In genomic region chr2:127453392-127454171, GRCh38 we compare ENCODE assay signal across 10 cellular contexts. TPM values are rescaled to one million over a fixed set of nuclear protein-coding genes. Genes with fewer than 3 reads are reported as not detected.
DNase-seq lines count a peak whose midpoint lies in the region; ATAC-seq and TF ChIP-seq lines count a peak whose summit lies in the region.
"Had no signal": no experiment of that assay in that cellular context is flagged by ENCODE, and none has a peak within 500 bp of the region (broad histone marks: within the 10 kb centered on the region; RNA-seq: fewer than 3 reads in every experiment).

No MANE protein-coding gene starts in this region.

- H3K36me3 ChIP-seq in BJ (ENCODE audit: control insufficient read depth, insufficient read depth, low read length) (no peaks in the 10 kb centered on the region), GM23338 (ENCODE audit: insufficient read depth) (no peaks in the 10 kb centered on the region), vagina (no peaks in the 10 kb centered on the region)

- no peaks in the 10 kb centered on the region for H3K36me3 Mint-ChIP-seq in GM23338 (ENCODE audit: low read depth)

- peaks cover 5% of the 10 kb centered on the region for H3K27me3 Mint-ChIP-seq in GM23338 (ENCODE audit: insufficient read depth, low read depth, poor library complexity)
- H3K27me3 Mint-ChIP-seq: T-cell had no signal

- H3K27ac Mint-ChIP-seq in GM23338, result peak overlapping the region; percentile 30; the same call in 1 of the 2 replicates
- H3K27ac Mint-ChIP-seq: T-cell had no signal

- CTCF ChIA-PET in BJ (lab: Yijun Ruan, JAX), result interaction anchor here (0.7 to 1.8 kb wide), 3 partner anchors 108 to 129 kb away, joined by 3 to 8 read pairs (median 3); no protein-coding TSS in a partner anchor

- POLR2A ChIA-PET in BJ (lab: Charles Lee), result no interaction called here

- H3K4me2 ChIP-seq in GM23338, result no peak overlapping the region

- ATAC-seq in GM23338, result peak; percentile 48
- ATAC-seq in HG03196 (IDR thresholded peaks at IDR 0.05; ENCODE audit: unreplicated experiment), result no peak
- no peak for ATAC-seq in GM19397 (IDR thresholded peaks at IDR 0.05; ENCODE audit: unreplicated experiment)
- ATAC-seq: T-cell had no signal

- no peaks in the 10 kb centered on the region for H3K9me2 ChIP-seq in GM23338 (ENCODE audit: insufficient read depth)

- DNase-seq in BJ (ENCODE audit: low read depth) (no peak), GM23338 (ENCODE audit: low spot score) (peak; percentile 51), SHP77 treated with DMSO at 0.1 percent for 48 hours (lab: John Stamatoyannopoulos, UW) (peak; percentile 29), iPS-NIHi7 (ENCODE audit: extremely low spot score) (peak; percentile 74), NCI-H2171 (lab: John Stamatoyannopoulos, UW) (no peak), vagina (ENCODE audit: extremely low spot score in 2 of 2) (no peak)
- DNase-seq: T-cell had no signal

- H3K4me3 ChIP-seq in BJ (ENCODE audit: low read depth, low read length), result no peak overlapping the region
- no peak overlapping the region for H3K4me3 ChIP-seq in GM23338
- H3K4me3 ChIP-seq in vagina, result no peak overlapping the region

- no peak overlapping the region for H3K27ac ChIP-seq in GM23338 (ENCODE audit: low read depth)
- H3K27ac ChIP-seq in vagina, result no peak overlapping the region

- H2AFZ ChIP-seq in GM23338, result no peak overlapping the region

- H3K4me1 Mint-ChIP-seq in GM23338, result peaks cover 42% of the 10 kb centered on the region

- H3K79me2 ChIP-seq in GM23338 (replicated peaks; ENCODE audit: insufficient read depth), result no peaks in the 10 kb centered on the region

- H3K27me3 ChIP-seq in BJ (ENCODE audit: control insufficient read depth, insufficient read depth, low read length), result no peaks in the 10 kb centered on the region
- H3K27me3 ChIP-seq in GM23338 (ENCODE audit: insufficient read depth), result no peaks in the 10 kb centered on the region
- no peaks in the 10 kb centered on the region for H3K27me3 ChIP-seq in vagina

- no peaks in the 10 kb centered on the region for H4K20me1 ChIP-seq in GM23338 (replicated peaks; ENCODE audit: insufficient read depth)

- no peaks in the 10 kb centered on the region for H3K9me3 ChIP-seq in vagina

- intact Hi-C loops in vagina (cut with DNase I), result no loop called here

- peaks cover 7% of the 10 kb centered on the region; the same call in 1 of the 2 replicates for H3F3A ChIP-seq in GM23338 (replicated peaks; ENCODE audit: low read depth)

- TF ChIP-seq POLR2A in vagina (IDR thresholded peaks at IDR 0.05), result no peak

- no peaks in the 10 kb centered on the region for H3K9me3 Mint-ChIP-seq in GM23338
- H3K9me3 Mint-ChIP-seq: T-cell had no signal

- peaks cover 33% of the 10 kb centered on the region for H3K4me1 ChIP-seq in GM23338 (ENCODE audit: insufficient read depth)
- H3K4me1 ChIP-seq in vagina, result no peaks in the 10 kb centered on the region

- H3K4me3 Mint-ChIP-seq in GM23338, result no peak overlapping the region
- H3K4me3 Mint-ChIP-seq: T-cell had no signal

- peak; percentile 16; the same call in 1 of the 2 replicates for TF ChIP-seq CTCF in BJ (IDR thresholded peaks at IDR 0.05; ENCODE audit: insufficient read depth, low read depth, low read length)
- peak; percentile 49 to 76 for TF ChIP-seq CTCF in GM23338 (conservative IDR thresholded peaks at IDR 0.05; ENCODE audit: low read depth in 2 of 2)
- TF ChIP-seq CTCF in vagina (IDR thresholded peaks at IDR 0.05), result no peak

TF ChIP-seq in GM23338, 12 proteins besides CTCF, POLR2A, EP300 and RAD21:
- TF ChIP-seq, protein P1, sequence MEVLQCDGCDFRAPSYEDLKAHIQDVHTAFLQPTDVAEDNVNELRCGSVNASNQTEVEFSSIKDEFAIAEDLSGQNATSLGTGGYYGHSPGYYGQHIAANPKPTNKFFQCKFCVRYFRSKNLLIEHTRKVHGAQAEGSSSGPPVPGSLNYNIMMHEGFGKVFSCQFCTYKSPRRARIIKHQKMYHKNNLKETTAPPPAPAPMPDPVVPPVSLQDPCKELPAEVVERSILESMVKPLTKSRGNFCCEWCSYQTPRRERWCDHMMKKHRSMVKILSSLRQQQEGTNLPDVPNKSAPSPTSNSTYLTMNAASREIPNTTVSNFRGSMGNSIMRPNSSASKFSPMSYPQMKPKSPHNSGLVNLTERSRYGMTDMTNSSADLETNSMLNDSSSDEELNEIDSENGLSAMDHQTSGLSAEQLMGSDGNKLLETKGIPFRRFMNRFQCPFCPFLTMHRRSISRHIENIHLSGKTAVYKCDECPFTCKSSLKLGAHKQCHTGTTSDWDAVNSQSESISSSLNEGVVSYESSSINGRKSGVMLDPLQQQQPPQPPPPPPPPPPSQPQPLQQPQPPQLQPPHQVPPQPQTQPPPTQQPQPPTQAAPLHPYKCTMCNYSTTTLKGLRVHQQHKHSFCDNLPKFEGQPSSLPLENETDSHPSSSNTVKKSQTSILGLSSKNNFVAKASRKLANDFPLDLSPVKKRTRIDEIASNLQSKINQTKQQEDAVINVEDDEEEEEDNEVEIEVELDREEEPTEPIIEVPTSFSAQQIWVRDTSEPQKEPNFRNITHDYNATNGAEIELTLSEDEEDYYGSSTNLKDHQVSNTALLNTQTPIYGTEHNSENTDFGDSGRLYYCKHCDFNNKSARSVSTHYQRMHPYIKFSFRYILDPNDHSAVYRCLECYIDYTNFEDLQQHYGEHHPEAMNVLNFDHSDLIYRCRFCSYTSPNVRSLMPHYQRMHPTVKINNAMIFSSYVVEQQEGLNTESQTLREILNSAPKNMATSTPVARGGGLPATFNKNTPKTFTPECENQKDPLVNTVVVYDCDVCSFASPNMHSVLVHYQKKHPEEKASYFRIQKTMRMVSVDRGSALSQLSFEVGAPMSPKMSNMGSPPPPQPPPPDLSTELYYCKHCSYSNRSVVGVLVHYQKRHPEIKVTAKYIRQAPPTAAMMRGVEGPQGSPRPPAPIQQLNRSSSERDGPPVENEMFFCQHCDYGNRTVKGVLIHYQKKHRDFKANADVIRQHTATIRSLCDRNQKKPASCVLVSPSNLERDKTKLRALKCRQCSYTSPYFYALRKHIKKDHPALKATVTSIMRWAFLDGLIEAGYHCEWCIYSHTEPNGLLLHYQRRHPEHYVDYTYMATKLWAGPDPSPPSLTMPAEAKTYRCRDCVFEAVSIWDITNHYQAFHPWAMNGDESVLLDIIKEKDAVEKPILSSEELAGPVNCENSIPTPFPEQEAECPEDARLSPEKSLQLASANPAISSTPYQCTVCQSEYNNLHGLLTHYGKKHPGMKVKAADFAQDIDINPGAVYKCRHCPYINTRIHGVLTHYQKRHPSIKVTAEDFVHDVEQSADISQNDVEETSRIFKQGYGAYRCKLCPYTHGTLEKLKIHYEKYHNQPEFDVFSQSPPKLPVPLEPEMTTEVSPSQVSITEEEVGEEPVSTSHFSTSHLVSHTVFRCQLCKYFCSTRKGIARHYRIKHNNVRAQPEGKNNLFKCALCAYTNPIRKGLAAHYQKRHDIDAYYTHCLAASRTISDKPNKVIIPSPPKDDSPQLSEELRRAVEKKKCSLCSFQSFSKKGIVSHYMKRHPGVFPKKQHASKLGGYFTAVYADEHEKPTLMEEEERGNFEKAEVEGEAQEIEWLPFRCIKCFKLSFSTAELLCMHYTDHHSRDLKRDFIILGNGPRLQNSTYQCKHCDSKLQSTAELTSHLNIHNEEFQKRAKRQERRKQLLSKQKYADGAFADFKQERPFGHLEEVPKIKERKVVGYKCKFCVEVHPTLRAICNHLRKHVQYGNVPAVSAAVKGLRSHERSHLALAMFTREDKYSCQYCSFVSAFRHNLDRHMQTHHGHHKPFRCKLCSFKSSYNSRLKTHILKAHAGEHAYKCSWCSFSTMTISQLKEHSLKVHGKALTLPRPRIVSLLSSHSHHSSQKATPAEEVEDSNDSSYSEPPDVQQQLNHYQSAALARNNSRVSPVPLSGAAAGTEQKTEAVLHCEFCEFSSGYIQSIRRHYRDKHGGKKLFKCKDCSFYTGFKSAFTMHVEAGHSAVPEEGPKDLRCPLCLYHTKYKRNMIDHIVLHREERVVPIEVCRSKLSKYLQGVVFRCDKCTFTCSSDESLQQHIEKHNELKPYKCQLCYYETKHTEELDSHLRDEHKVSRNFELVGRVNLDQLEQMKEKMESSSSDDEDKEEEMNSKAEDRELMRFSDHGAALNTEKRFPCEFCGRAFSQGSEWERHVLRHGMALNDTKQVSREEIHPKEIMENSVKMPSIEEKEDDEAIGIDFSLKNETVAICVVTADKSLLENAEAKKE (CRISPR knock-in tag; IDR thresholded peaks at IDR 0.05), result peak; percentile 44; the same call in 1 of the 2 replicates
- TF ChIP-seq ZNF114 (CRISPR knock-in tag; IDR thresholded peaks at IDR 0.05), result no peak

RNA-seq across cellular contexts. Expression of gene PROC, which starts 35.4 kb away (rescaled TPM):
- polyA plus RNA-seq in BJ (2011; rRNA removed) (0.11 TPM in 1 of 2 replicates, not detected in the other), GM23338 (2016; fragmentation: Nextera tagmentation; extraction: Ambion mirVana) (2.4 and 2.7 TPM in 2 replicates)
- polyA minus RNA-seq in BJ (2011; rRNA and poly(A)+ RNA removed), result not detected in 2 replicates
- total RNA-seq in GM23338 (2014; rRNA removed; shearing (Covaris generic)), result 1.2 and 1.7 TPM in 2 replicates
- not detected for total RNA-seq in vagina
- total RNA-seq: omental fat pad had no signal

Comparison
In these comparisons a context has a peak if more than half of its experiments do, and no peak if none do; other contexts are left out.
1. DNase-seq: peak in GM23338 (single experiment), SHP77 treated with DMSO at 0.1 percent for 48 hours (single experiment) and iPS-NIHi7 (single experiment); none in BJ (single experiment), NCI-H2171 (single experiment) and vagina (0 of 2).
2. CTCF ChIP-seq: peak in BJ (single experiment) and GM23338 (2 of 2); none in vagina (0 of 3).